In genomic region chr20:64256282-64256947, GRCh38 we compare ENCODE assay signal across 8 cellular contexts. TPM values are rescaled to one million over a fixed set of nuclear protein-coding genes. Genes with fewer than 3 reads are reported as not detected.
DNase-seq lines count a peak whose midpoint lies in the region; ATAC-seq and TF ChIP-seq lines count a peak whose summit lies in the region.

No MANE protein-coding gene starts in this region.

- H4K8ac ChIP-seq in mesendoderm (ENCODE audit: low read depth, low read length): no peak overlapping the region

- intact Hi-C loops in breast epithelium (cut with DNase I; ENCODE audit: low total_unique reads): no loop called here

- peaks cover 0 to 10% of the 10 kb centered on the region in 2 donors for H3K4me1 ChIP-seq in breast epithelium
- H3K4me1 ChIP-seq in mesendoderm (ENCODE audit: control insufficient read depth, low read depth, low read length): peaks cover 16% of the 10 kb centered on the region
- H3K4me1 ChIP-seq in urinary bladder (ENCODE audit: insufficient read depth): peaks cover 4% of the 10 kb centered on the region

- peak overlapping the region; percentile 12 for H4K5ac ChIP-seq in mesendoderm (ENCODE audit: low read length)

- no peak overlapping the region for H3K18ac ChIP-seq in mesendoderm (ENCODE audit: low read length)

- H3K27ac ChIP-seq in breast epithelium (peak overlapping the region; percentile 89 to 95), mesendoderm (ENCODE audit: low read depth, low read length) (no peak overlapping the region), urinary bladder (ENCODE audit: low read depth) (no peak overlapping the region)

- no CpG with 5 or more reads among the region's 16 CpGs for WGBS in mesendoderm (ENCODE audit: extremely low coverage, insufficient coverage, low lambda C conversion rate)
- 21% methylated on average over 16 of the region's 16 CpGs for WGBS in urinary bladder

- TF ChIP-seq CTCF in breast epithelium (IDR thresholded peaks at IDR 0.05): no peak

- H3K4ac ChIP-seq in mesendoderm (ENCODE audit: low read depth, low read length): no peak overlapping the region

- peaks cover 24% of the 10 kb centered on the region for H3K79me2 ChIP-seq in mesendoderm (ENCODE audit: control insufficient read depth, insufficient read depth, low read length)

- H3K56ac ChIP-seq in mesendoderm (ENCODE audit: low read length): peak overlapping the region; percentile 91

- H3K27me3 ChIP-seq in breast epithelium (peaks cover 0 to 2% of the 10 kb centered on the region in 2 donors), mesendoderm (ENCODE audit: insufficient read depth, low read length, poor library complexity) (no peaks in the 10 kb centered on the region)

- H3K4me3 ChIP-seq in breast epithelium (peak overlapping the region; percentile 90 to 95 (median 94)), mesendoderm (ENCODE audit: low read length) (peak overlapping the region; percentile 83), urinary bladder (ENCODE audit: low read depth, low read length) (peak overlapping the region; percentile 91)

- H3K4me1 Mint-ChIP-seq in stimulated activated naive CD8-positive, alpha-beta T cell treated with anti-CD3 and anti-CD28 coated beads, Interleukin-15, Interleukin-2, amounts not matched to agents 100 ng/mL and 50 ng/mL, for 24 hours (ENCODE audit: low read depth): peaks cover 62% of the 10 kb centered on the region

- H2BK5ac ChIP-seq in mesendoderm (ENCODE audit: low read length): no peak overlapping the region

- no peak for DNase-seq in stimulated activated naive CD8-positive, alpha-beta T cell treated with anti-CD3 and anti-CD28 coated beads, Interleukin-15, Interleukin-2, amounts not matched to agents 100 U/mL and 50 U/mL, for 24 hours
- DNase-seq in breast epithelium (ENCODE audit: low spot score in 2 of 2) (no peak), mesendoderm (no peak), midbrain (lab: John Stamatoyannopoulos, UW) (no peak), NCI-H1694 (lab: John Stamatoyannopoulos, UW) (no peak), HCEC 1CT (no peak)

- H3K36me3 Mint-ChIP-seq in stimulated activated naive CD8-positive, alpha-beta T cell treated with anti-CD3 and anti-CD28 coated beads, Interleukin-15, Interleukin-2, amounts not matched to agents 100 ng/mL and 50 ng/mL, for 24 hours (ENCODE audit: low read depth): peaks cover 9% of the 10 kb centered on the region

- no peak overlapping the region for H3K23ac ChIP-seq in mesendoderm (ENCODE audit: low read length)

- H3K27me3 Mint-ChIP-seq in stimulated activated naive CD8-positive, alpha-beta T cell treated with anti-CD3 and anti-CD28 coated beads, Interleukin-15, Interleukin-2, amounts not matched to agents 100 ng/mL and 50 ng/mL, for 24 hours: peaks cover under 1% of the 10 kb centered on the region

- H3K36me3 ChIP-seq in breast epithelium (no peaks in the 10 kb centered on the region), mesendoderm (ENCODE audit: control insufficient read depth, insufficient read depth, low read length) (no peaks in the 10 kb centered on the region), urinary bladder (ENCODE audit: insufficient read depth) (no peaks in the 10 kb centered on the region)

- H2BK15ac ChIP-seq in mesendoderm (replicated peaks; ENCODE audit: low read depth): no peak overlapping the region

- H3K9ac ChIP-seq in mesendoderm (ENCODE audit: low read length): peak overlapping the region; percentile 87

- no peaks in the 10 kb centered on the region for H3K9me3 Mint-ChIP-seq in stimulated activated naive CD8-positive, alpha-beta T cell treated with anti-CD3 and anti-CD28 coated beads, Interleukin-15, Interleukin-2, amounts not matched to agents 100 ng/mL and 50 ng/mL, for 24 hours

- peak overlapping the region; percentile 73 for H3K4me2 ChIP-seq in mesendoderm (ENCODE audit: low read length)

- H3K79me1 ChIP-seq in mesendoderm (ENCODE audit: low read length): peaks cover 9% of the 10 kb centered on the region

- no peak for TF ChIP-seq POLR2A in breast epithelium (IDR thresholded peaks at IDR 0.05)

- peak overlapping the region; percentile 81 for H3K27ac Mint-ChIP-seq in stimulated activated naive CD8-positive, alpha-beta T cell treated with anti-CD3 and anti-CD28 coated beads, Interleukin-15, Interleukin-2, amounts not matched to agents 100 ng/mL and 50 ng/mL, for 24 hours

- no peak for ATAC-seq in stimulated activated naive CD8-positive, alpha-beta T cell treated with anti-CD3 and anti-CD28 coated beads, Interleukin-15, Interleukin-2, amounts not matched to agents 100 U/mL and 50 U/mL, for 24 hours

- H2AK5ac ChIP-seq in mesendoderm (ENCODE audit: low read length): no peak overlapping the region

- peak overlapping the region; percentile 85 for H3K4me3 Mint-ChIP-seq in stimulated activated naive CD8-positive, alpha-beta T cell treated with anti-CD3 and anti-CD28 coated beads, Interleukin-15, Interleukin-2, amounts not matched to agents 100 ng/mL and 50 ng/mL, for 24 hours

- no peak overlapping the region for H2BK120ac ChIP-seq in mesendoderm (ENCODE audit: low read depth, low read length)

- H3K9me3 ChIP-seq in breast epithelium: no peaks in the 10 kb centered on the region

RNA-seq across cellular contexts. Expression of gene PCMTD2, which starts 0.9 kb away (rescaled TPM):
- 100 to 1,000 TPM in 1 of 3 donors, 10 to 100 TPM in 2; 73.7 to 119 (median 77.6) TPM for total RNA-seq in breast epithelium
- 26.7 TPM for polyA plus RNA-seq in mesendoderm (2013, experiment 1 of 2)
- 25.1 TPM for polyA plus RNA-seq in mesendoderm (2013, experiment 2 of 2)
- 93.9 TPM for total RNA-seq in urinary bladder
- 39.1 TPM for polyA plus RNA-seq in urinary bladder

Comparison
In these comparisons a context has a peak if more than half of its experiments do, and no peak if none do; other contexts are left out.
1. H3K27ac ChIP-seq: peak in breast epithelium (2 of 2); none in mesendoderm (single experiment) and urinary bladder (single experiment).
2. Peak in every context shown above with its lines, with median percentiles within 50 percentile points of each other: H3K4me3 ChIP-seq.